In genomic region chr21:36859744-36860501, GRCh38 we compare ENCODE assay signal across 8 cellular contexts.
A peak's percentile ranks its signal among the peaks of the same experiment; 100 is the strongest.
DNase-seq lines count a peak whose midpoint lies in the region; ATAC-seq, FAIRE-seq and TF ChIP-seq lines count a peak whose summit lies in the region.

No MANE protein-coding gene starts in this region.

- POLR2A ChIA-PET in GM10248 (lab: Yijun Ruan, JAX): no interaction called here

- H3K4me3 ChIP-seq in WERI-Rb-1 (ENCODE audit: low read depth, low read length) (no peak overlapping the region), spleen (no peak overlapping the region)

- intact Hi-C loops in cardiac septum (cut with DNase I) (loop anchor here (2.0 to 5.0 kb wide), 3 partner anchors 29 to 113 kb away; no protein-coding TSS in a partner anchor), spleen (cut with DNase I; ENCODE audit: low total_unique reads) (no loop called here)

- no peak for FAIRE-seq in D721Med (lab: Jason Lieb, UNC)

- no peaks in the 10 kb centered on the region for H3K36me3 ChIP-seq in WERI-Rb-1
- H3K36me3 ChIP-seq in spleen: peaks cover 0 to 6% (median 0%) of the 10 kb centered on the region in 6 donors

- H3K9me3 ChIP-seq in WERI-Rb-1 (ENCODE audit: severe bottlenecking) (no peaks in the 10 kb centered on the region), spleen (no peaks in the 10 kb centered on the region)

- peak; percentile 41 for DNase-seq in GM10248 (ENCODE audit: extremely low spot score)
- peak; percentile 57 for DNase-seq in LHCN-M2 (ENCODE audit: low read depth)
- DNase-seq in WERI-Rb-1: peak; percentile 41
- peak; percentile 90 for DNase-seq in cardiac septum (ENCODE audit: low spot score)
- peak; percentile 89 for DNase-seq in spleen
- no peak for DNase-seq in occipital lobe (lab: John Stamatoyannopoulos, UW)
- no peak for DNase-seq in D721Med (ENCODE audit: insufficient read length, low spot score)

- no peaks in the 10 kb centered on the region for H3K27me3 ChIP-seq in WERI-Rb-1 (ENCODE audit: insufficient read depth, low read depth, severe bottlenecking)
- H3K27me3 ChIP-seq in spleen (replicated peaks in 1 of 7): no peaks in the 10 kb centered on the region

- H3K27ac ChIP-seq in WERI-Rb-1 (no peak overlapping the region), spleen (peak overlapping the region in 6 of 8 donors; percentile 1 to 62 (median 48))

- CTCF ChIA-PET in GM10248 (lab: Yijun Ruan, JAX): no interaction called here

- no peak for TF ChIP-seq POLR2A in spleen (IDR thresholded peaks at IDR 0.05)

- ATAC-seq in GM21515 (IDR thresholded peaks at IDR 0.05; ENCODE audit: unreplicated experiment): no peak

- no peak for TF ChIP-seq CTCF in GM10248 (IDR thresholded peaks at IDR 0.05; ENCODE audit: control extremely low read depth, extremely low read depth, low read depth, missing control alignments)
- no peak for TF ChIP-seq CTCF in WERI-Rb-1 (IDR thresholded peaks at IDR 0.05; ENCODE audit: low read depth, low read length)
- TF ChIP-seq CTCF in spleen (IDR thresholded peaks at IDR 0.05 in 8 of 11, conservative IDR thresholded peaks at IDR 0.05 in 3 of 11): no peak
- TF ChIP-seq CTCF in D721Med (IDR thresholded peaks at IDR 0.05; ENCODE audit: insufficient read depth, missing control alignments): no peak

- peaks cover 0 to 20% (median 14%) of the 10 kb centered on the region in 6 donors for H3K4me1 ChIP-seq in spleen

- WGBS in spleen, 5 donors: 46 to 69% (median 60%) methylated on average over 8 of the region's 8 CpGs

Comparison
In these comparisons a context has a peak if more than half of its experiments do, and no peak if none do; other contexts are left out.
1. DNase-seq: peak in GM10248 (single experiment), LHCN-M2 (single experiment), WERI-Rb-1 (single experiment), cardiac septum (single experiment) and spleen (single experiment); none in occipital lobe (single experiment) and D721Med (single experiment).